ENCODE assay signal across 1 cellular context in the genomic region with DNA sequence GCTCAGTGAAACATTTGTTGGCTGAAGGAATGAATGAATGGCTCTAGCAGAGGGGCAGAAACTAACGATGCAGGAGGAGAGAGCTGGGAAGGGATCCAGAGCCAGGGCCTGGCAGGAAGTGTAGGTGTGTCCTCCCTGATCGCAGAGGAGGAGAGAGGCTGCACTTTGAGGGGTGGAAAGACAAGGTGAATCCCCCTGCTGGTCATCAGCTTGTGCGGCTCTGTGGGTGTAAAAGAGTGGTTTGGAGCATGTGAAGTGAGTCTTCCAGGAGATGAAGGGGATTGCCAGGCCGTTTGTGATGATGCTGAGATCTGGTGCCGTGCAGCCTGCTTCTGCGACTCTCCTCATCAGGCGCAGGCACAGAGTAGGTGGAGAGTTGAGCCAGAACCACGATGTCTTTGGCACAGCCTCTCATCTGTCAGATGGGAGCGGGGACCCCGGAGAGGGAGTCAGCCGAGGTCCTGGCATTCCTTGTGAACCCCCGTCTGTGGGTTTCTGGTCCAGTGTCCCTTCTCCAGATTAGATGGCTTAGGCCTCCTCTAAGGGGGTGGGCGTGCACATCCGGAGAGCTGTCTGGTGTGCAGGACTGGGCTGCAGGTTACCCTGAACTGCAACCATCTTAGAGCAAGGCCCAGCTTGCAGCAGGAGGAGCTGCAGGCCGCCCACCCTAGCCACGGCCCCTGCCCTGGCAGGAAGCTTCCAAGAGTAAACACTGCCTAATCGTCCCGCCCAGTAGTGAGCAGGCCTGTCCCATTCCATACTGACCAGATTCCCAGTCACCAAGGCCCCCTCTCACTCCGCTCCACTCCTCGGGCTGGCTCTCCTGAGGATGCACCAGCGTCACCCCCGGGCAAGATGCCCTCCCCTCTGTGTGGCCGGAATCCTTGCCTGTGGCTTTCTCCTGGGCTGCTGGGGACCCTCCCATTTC.
TF ChIP-seq lines count a peak whose summit lies in the region.

A gene (plus strand): TSS at position 753 of the 928 bp plus-strand sequence. CDS start 77 bp downstream, at position 830.

TF ChIP-seq in GM23338, 12 proteins besides CTCF, POLR2A, EP300 and RAD21 (continued from another document):
- TF ChIP-seq, protein P1, sequence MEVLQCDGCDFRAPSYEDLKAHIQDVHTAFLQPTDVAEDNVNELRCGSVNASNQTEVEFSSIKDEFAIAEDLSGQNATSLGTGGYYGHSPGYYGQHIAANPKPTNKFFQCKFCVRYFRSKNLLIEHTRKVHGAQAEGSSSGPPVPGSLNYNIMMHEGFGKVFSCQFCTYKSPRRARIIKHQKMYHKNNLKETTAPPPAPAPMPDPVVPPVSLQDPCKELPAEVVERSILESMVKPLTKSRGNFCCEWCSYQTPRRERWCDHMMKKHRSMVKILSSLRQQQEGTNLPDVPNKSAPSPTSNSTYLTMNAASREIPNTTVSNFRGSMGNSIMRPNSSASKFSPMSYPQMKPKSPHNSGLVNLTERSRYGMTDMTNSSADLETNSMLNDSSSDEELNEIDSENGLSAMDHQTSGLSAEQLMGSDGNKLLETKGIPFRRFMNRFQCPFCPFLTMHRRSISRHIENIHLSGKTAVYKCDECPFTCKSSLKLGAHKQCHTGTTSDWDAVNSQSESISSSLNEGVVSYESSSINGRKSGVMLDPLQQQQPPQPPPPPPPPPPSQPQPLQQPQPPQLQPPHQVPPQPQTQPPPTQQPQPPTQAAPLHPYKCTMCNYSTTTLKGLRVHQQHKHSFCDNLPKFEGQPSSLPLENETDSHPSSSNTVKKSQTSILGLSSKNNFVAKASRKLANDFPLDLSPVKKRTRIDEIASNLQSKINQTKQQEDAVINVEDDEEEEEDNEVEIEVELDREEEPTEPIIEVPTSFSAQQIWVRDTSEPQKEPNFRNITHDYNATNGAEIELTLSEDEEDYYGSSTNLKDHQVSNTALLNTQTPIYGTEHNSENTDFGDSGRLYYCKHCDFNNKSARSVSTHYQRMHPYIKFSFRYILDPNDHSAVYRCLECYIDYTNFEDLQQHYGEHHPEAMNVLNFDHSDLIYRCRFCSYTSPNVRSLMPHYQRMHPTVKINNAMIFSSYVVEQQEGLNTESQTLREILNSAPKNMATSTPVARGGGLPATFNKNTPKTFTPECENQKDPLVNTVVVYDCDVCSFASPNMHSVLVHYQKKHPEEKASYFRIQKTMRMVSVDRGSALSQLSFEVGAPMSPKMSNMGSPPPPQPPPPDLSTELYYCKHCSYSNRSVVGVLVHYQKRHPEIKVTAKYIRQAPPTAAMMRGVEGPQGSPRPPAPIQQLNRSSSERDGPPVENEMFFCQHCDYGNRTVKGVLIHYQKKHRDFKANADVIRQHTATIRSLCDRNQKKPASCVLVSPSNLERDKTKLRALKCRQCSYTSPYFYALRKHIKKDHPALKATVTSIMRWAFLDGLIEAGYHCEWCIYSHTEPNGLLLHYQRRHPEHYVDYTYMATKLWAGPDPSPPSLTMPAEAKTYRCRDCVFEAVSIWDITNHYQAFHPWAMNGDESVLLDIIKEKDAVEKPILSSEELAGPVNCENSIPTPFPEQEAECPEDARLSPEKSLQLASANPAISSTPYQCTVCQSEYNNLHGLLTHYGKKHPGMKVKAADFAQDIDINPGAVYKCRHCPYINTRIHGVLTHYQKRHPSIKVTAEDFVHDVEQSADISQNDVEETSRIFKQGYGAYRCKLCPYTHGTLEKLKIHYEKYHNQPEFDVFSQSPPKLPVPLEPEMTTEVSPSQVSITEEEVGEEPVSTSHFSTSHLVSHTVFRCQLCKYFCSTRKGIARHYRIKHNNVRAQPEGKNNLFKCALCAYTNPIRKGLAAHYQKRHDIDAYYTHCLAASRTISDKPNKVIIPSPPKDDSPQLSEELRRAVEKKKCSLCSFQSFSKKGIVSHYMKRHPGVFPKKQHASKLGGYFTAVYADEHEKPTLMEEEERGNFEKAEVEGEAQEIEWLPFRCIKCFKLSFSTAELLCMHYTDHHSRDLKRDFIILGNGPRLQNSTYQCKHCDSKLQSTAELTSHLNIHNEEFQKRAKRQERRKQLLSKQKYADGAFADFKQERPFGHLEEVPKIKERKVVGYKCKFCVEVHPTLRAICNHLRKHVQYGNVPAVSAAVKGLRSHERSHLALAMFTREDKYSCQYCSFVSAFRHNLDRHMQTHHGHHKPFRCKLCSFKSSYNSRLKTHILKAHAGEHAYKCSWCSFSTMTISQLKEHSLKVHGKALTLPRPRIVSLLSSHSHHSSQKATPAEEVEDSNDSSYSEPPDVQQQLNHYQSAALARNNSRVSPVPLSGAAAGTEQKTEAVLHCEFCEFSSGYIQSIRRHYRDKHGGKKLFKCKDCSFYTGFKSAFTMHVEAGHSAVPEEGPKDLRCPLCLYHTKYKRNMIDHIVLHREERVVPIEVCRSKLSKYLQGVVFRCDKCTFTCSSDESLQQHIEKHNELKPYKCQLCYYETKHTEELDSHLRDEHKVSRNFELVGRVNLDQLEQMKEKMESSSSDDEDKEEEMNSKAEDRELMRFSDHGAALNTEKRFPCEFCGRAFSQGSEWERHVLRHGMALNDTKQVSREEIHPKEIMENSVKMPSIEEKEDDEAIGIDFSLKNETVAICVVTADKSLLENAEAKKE (CRISPR knock-in tag; IDR thresholded peaks at IDR 0.05), result no peak
- TF ChIP-seq NANOG (IDR thresholded peaks at IDR 0.05; ENCODE audit: borderline replicate concordance) (no peak), POLR2AphosphoS5 (IDR thresholded peaks at IDR 0.05; ENCODE audit: low read depth) (no peak)
- TF ChIP-seq, protein P2, sequence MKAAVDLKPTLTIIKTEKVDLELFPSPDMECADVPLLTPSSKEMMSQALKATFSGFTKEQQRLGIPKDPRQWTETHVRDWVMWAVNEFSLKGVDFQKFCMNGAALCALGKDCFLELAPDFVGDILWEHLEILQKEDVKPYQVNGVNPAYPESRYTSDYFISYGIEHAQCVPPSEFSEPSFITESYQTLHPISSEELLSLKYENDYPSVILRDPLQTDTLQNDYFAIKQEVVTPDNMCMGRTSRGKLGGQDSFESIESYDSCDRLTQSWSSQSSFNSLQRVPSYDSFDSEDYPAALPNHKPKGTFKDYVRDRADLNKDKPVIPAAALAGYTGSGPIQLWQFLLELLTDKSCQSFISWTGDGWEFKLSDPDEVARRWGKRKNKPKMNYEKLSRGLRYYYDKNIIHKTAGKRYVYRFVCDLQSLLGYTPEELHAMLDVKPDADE (IDR thresholded peaks at IDR 0.05), result no peak
- TF ChIP-seq, protein P3, sequence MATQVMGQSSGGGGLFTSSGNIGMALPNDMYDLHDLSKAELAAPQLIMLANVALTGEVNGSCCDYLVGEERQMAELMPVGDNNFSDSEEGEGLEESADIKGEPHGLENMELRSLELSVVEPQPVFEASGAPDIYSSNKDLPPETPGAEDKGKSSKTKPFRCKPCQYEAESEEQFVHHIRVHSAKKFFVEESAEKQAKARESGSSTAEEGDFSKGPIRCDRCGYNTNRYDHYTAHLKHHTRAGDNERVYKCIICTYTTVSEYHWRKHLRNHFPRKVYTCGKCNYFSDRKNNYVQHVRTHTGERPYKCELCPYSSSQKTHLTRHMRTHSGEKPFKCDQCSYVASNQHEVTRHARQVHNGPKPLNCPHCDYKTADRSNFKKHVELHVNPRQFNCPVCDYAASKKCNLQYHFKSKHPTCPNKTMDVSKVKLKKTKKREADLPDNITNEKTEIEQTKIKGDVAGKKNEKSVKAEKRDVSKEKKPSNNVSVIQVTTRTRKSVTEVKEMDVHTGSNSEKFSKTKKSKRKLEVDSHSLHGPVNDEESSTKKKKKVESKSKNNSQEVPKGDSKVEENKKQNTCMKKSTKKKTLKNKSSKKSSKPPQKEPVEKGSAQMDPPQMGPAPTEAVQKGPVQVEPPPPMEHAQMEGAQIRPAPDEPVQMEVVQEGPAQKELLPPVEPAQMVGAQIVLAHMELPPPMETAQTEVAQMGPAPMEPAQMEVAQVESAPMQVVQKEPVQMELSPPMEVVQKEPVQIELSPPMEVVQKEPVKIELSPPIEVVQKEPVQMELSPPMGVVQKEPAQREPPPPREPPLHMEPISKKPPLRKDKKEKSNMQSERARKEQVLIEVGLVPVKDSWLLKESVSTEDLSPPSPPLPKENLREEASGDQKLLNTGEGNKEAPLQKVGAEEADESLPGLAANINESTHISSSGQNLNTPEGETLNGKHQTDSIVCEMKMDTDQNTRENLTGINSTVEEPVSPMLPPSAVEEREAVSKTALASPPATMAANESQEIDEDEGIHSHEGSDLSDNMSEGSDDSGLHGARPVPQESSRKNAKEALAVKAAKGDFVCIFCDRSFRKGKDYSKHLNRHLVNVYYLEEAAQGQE (IDR thresholded peaks at IDR 0.05; ENCODE audit: unreplicated experiment), result no peak
